In genomic region chr5:149666212-149666852, GRCh38 we compare ENCODE assay signal across 11 cellular contexts.
A peak's percentile ranks its signal among the peaks of the same experiment; 100 is the strongest.
DNase-seq lines count a peak whose midpoint lies in the region; ATAC-seq and TF ChIP-seq lines count a peak whose summit lies in the region.
"Had no signal": no experiment of that assay in that cellular context is flagged by ENCODE, and none has a peak within 500 bp of the region (broad histone marks: within the 10 kb centered on the region; RNA-seq: fewer than 3 reads in every experiment).

No MANE protein-coding gene starts in this region.

- peaks cover 9% of the 10 kb centered on the region for H3K27me3 Mint-ChIP-seq in CD8-positive, alpha-beta T cell (ENCODE audit: low read depth)

- H3K4me3 Mint-ChIP-seq in CD8-positive, alpha-beta T cell: no peak overlapping the region
- H3K4me3 Mint-ChIP-seq: stimulated activated naive CD8-positive, alpha-beta T cell treated with anti-CD3 and anti-CD28 coated beads, Interleukin-15, Interleukin-2, amounts not matched to agents 100 ng/mL and 50 ng/mL, for 24 hours had no signal

- TF ChIP-seq POLR2A in uterus (IDR thresholded peaks at IDR 0.05): no peak

- H3K27ac ChIP-seq in fibroblast of lung (ENCODE audit: insufficient read depth, low read length) (no peak overlapping the region), uterus (no peak overlapping the region)
- no peak overlapping the region for H3K27ac ChIP-seq in CD8-positive, alpha-beta T cell (ENCODE audit: low read depth, low read length)
- H3K27ac ChIP-seq: C4-2B had no signal

- no peak overlapping the region for H3K27ac Mint-ChIP-seq in CD8-positive, alpha-beta T cell
- H3K27ac Mint-ChIP-seq: stimulated activated naive CD8-positive, alpha-beta T cell treated with anti-CD3 and anti-CD28 coated beads, Interleukin-15, Interleukin-2, amounts not matched to agents 100 ng/mL and 50 ng/mL, for 24 hours had no signal

- ATAC-seq in omental fat pad (ENCODE audit: low FRiP score): peak; percentile 48
- ATAC-seq in CD8-positive, alpha-beta T cell: no peak

- H2AFZ ChIP-seq in fibroblast of lung (ENCODE audit: low read length): no peak overlapping the region

- H3K4me1 ChIP-seq in fibroblast of lung (ENCODE audit: control insufficient read depth, extremely low read depth, insufficient read depth, low read length): no peaks in the 10 kb centered on the region
- H3K4me1 ChIP-seq in uterus: no peaks in the 10 kb centered on the region
- H3K4me1 ChIP-seq in CD8-positive, alpha-beta T cell (ENCODE audit: insufficient read depth, low read length): no peaks in the 10 kb centered on the region

- H3K27me3 ChIP-seq in fibroblast of lung (ENCODE audit: control insufficient read depth, insufficient read depth, low read length): no peaks in the 10 kb centered on the region
- H3K27me3 ChIP-seq in uterus: no peaks in the 10 kb centered on the region
- no peaks in the 10 kb centered on the region for H3K27me3 ChIP-seq in CD8-positive, alpha-beta T cell (ENCODE audit: insufficient read depth, low read length)

- POLR2A ChIA-PET in CD8-positive, alpha-beta T cell (lab: Charles Lee): no interaction called here

- H3K4me3 ChIP-seq in fibroblast of lung (replicated peaks in 1 of 4; ENCODE audit: control extremely low read depth in 1 of 4, insufficient read depth in 1 of 4, low read depth in 3 of 4, low read length in 4 of 4) (no peak overlapping the region), uterus (no peak overlapping the region)
- H3K4me3 ChIP-seq in CD8-positive, alpha-beta T cell (ENCODE audit: low read depth, low read length): no peak overlapping the region

- H3K4me1 Mint-ChIP-seq in CD8-positive, alpha-beta T cell (ENCODE audit: low read depth): no peaks in the 10 kb centered on the region

- H3K9me3 ChIP-seq in fibroblast of lung (ENCODE audit: control insufficient read depth, insufficient read depth, low read depth, low read length): no peaks in the 10 kb centered on the region
- peaks cover 0 to 4% of the 10 kb centered on the region in 2 donors for H3K9me3 ChIP-seq in uterus
- H3K9me3 ChIP-seq in CD8-positive, alpha-beta T cell (ENCODE audit: low read length): peaks cover 3% of the 10 kb centered on the region

- peaks cover 11% of the 10 kb centered on the region for H3K9me3 Mint-ChIP-seq in CD8-positive, alpha-beta T cell

- peaks cover 2% of the 10 kb centered on the region for H3K36me3 Mint-ChIP-seq in CD8-positive, alpha-beta T cell

- intact Hi-C loops in uterus (cut with DNase I; ENCODE audit: low total_unique reads): no loop called here
- intact Hi-C loops in CD8-positive, alpha-beta T cell (cut with DNase I, micrococcal nuclease): no loop called here

- H4K20me1 ChIP-seq in fibroblast of lung (ENCODE audit: control insufficient read depth, extremely low read depth, insufficient read depth, low read length): no peaks in the 10 kb centered on the region

- H3K9ac ChIP-seq in fibroblast of lung (ENCODE audit: insufficient read depth, low read length): no peak overlapping the region

- no peak for TF ChIP-seq CTCF in fibroblast of lung (conservative IDR thresholded peaks at IDR 0.05 in 1 of 2, IDR thresholded peaks at IDR 0.05 in 1 of 2; ENCODE audit: low read depth in 1 of 2, low read length in 2 of 2)
- TF ChIP-seq CTCF in omental fat pad (IDR thresholded peaks at IDR 0.05): no peak
- TF ChIP-seq CTCF in uterus (IDR thresholded peaks at IDR 0.05): no peak
- TF ChIP-seq CTCF in CD8-positive, alpha-beta T cell (IDR thresholded peaks at IDR 0.05): no peak

- DNase-seq in EH (ENCODE audit: low read depth) (peak; percentile 58), OCI-M1 (lab: John Stamatoyannopoulos, UW) (peak; percentile 67), fibroblast of lung (ENCODE audit: low read depth in 2 of 2) (peak; percentile 17 to 38), omental fat pad (ENCODE audit: low spot score) (no peak), cortex of kidney (lab: John Stamatoyannopoulos, UW) (no peak), uterus (no peak), NCI-H128 (lab: John Stamatoyannopoulos, UW; ENCODE audit: unreplicated experiment) (no peak)
- DNase-seq in CD8-positive, alpha-beta T cell: no peak
- DNase-seq: central memory CD4-positive, alpha-beta T cell had no signal

- H3K36me3 ChIP-seq in fibroblast of lung (ENCODE audit: control insufficient read depth, insufficient read depth, low read length) (no peaks in the 10 kb centered on the region), uterus (no peaks in the 10 kb centered on the region)
- H3K36me3 ChIP-seq in CD8-positive, alpha-beta T cell (ENCODE audit: insufficient read depth, low read length): no peaks in the 10 kb centered on the region

- H3K4me2 ChIP-seq in fibroblast of lung (ENCODE audit: extremely low read depth, insufficient read depth, low read length): no peak overlapping the region

- H3K79me2 ChIP-seq in fibroblast of lung (ENCODE audit: control insufficient read depth, insufficient read depth, low read length): no peaks in the 10 kb centered on the region

- CTCF ChIA-PET in CD8-positive, alpha-beta T cell (lab: Charles Lee): interaction anchor here (0.8 to 6.0 kb wide), 12 partner anchors 13 to 412 kb away, joined by 3 to 59 read pairs (median 4); no protein-coding TSS in a partner anchor

Comparison
In these comparisons a context has a peak if more than half of its experiments do, and no peak if none do; other contexts are left out.
1. DNase-seq: peak in EH (single experiment), OCI-M1 (single experiment) and fibroblast of lung (2 of 2); none in omental fat pad (single experiment), cortex of kidney (single experiment), uterus (0 of 2), CD8-positive, alpha-beta T cell (0 of 7) and NCI-H128 (single experiment).